3 cellular contexts compared by ENCODE assay signal in genomic region chr6:72869621-72870020, GRCh38.
"Had no signal": no experiment of that assay in that cellular context is flagged by ENCODE, and none has a peak within 500 bp of the region (broad histone marks: within the 10 kb centered on the region; RNA-seq: fewer than 3 reads in every experiment).

No MANE protein-coding gene starts in this region.

- H3K4me3 ChIP-seq: GM12878 had no signal

- DNase-seq: GDM1, GF-D8 had no signal

- ATAC-seq: GM12878 had no signal
